In the genomic region with DNA sequence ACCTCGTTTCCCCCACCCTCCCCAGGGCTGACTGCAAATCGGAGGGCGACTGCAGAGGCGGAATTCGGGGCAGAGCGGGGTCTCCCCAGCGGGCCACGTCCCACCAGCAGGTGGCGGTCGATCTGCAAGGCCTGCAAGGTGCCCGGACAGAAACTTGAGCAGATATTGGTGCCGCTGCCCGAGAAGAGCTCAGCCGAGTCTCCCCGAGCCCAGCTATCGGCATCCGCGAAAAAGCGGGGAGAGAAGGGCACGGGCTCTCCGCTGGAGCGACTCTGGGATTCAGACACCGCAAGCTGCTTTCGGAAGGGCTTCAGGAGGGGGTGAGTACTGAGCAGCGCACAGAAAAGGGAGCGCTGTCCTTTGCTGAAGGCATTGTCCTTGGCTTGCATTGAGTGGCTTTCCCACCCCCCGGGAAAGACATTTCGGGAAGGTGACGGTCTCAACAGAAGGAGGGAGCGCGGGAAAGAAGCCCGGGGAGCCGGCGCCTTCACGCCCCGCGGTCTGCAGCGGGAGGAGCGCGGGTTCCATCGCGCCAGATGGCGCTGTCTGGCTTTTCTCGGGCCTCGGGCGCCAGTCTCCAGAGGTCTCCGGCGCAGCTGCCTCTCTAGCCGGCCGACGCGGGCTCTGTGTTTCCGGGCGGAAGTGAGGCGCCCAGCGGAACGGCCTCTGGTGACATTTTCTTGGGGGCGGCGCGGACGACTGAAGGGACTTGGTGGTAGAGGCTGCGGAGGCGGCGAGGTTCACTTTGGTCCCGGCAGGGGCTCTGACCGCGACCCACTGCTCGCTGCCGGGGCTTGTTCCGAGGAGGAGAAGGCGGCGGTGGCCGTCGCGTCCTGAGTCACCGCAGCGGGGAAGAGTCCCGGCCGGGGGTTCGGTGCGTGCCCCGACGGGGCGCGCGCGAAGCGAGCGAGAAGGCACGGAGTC, we compare ENCODE assay signal across 1 cellular context.
TF ChIP-seq lines count a peak whose summit lies in the region.

No MANE protein-coding gene starts in this region.

TF ChIP-seq in K562, 482 proteins besides CTCF, POLR2A, EP300 and RAD21 (continued from another document and continues in another):
- TF ChIP-seq, protein P1, sequence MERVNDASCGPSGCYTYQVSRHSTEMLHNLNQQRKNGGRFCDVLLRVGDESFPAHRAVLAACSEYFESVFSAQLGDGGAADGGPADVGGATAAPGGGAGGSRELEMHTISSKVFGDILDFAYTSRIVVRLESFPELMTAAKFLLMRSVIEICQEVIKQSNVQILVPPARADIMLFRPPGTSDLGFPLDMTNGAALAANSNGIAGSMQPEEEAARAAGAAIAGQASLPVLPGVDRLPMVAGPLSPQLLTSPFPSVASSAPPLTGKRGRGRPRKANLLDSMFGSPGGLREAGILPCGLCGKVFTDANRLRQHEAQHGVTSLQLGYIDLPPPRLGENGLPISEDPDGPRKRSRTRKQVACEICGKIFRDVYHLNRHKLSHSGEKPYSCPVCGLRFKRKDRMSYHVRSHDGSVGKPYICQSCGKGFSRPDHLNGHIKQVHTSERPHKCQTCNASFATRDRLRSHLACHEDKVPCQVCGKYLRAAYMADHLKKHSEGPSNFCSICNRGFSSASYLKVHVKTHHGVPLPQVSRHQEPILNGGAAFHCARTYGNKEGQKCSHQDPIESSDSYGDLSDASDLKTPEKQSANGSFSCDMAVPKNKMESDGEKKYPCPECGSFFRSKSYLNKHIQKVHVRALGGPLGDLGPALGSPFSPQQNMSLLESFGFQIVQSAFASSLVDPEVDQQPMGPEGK (CRISPR knock-in tag; IDR thresholded peaks at IDR 0.05; ENCODE audit: borderline replicate concordance): no peak
- TF ChIP-seq, protein P2, sequence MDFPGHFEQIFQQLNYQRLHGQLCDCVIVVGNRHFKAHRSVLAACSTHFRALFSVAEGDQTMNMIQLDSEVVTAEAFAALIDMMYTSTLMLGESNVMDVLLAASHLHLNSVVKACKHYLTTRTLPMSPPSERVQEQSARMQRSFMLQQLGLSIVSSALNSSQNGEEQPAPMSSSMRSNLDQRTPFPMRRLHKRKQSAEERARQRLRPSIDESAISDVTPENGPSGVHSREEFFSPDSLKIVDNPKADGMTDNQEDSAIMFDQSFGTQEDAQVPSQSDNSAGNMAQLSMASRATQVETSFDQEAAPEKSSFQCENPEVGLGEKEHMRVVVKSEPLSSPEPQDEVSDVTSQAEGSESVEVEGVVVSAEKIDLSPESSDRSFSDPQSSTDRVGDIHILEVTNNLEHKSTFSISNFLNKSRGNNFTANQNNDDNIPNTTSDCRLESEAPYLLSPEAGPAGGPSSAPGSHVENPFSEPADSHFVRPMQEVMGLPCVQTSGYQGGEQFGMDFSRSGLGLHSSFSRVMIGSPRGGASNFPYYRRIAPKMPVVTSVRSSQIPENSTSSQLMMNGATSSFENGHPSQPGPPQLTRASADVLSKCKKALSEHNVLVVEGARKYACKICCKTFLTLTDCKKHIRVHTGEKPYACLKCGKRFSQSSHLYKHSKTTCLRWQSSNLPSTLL (IDR thresholded peaks at IDR 0.05): no peak
- TF ChIP-seq FOSL1 (tag; conservative IDR thresholded peaks at IDR 0.05) (peak; percentile 34), XRCC3 (IDR thresholded peaks at IDR 0.05) (no peak), ZNF785 (CRISPR knock-in tag; IDR thresholded peaks at IDR 0.05) (no peak), TCF7 (IDR thresholded peaks at IDR 0.05; ENCODE audit: borderline replicate concordance) (no peak), FOXA3 (CRISPR knock-in tag; conservative IDR thresholded peaks at IDR 0.05 in 1 of 2, IDR thresholded peaks at IDR 0.05 in 1 of 2) (no peak), IFI16 (CRISPR knock-in tag; IDR thresholded peaks at IDR 0.05) (no peak), SREBF2 (CRISPR knock-in tag; IDR thresholded peaks at IDR 0.05) (no peak; the same call in 1 of the 2 replicates), ZNF764 (CRISPR knock-in tag; IDR thresholded peaks at IDR 0.05; ENCODE audit: low read depth) (no peak), ZKSCAN1 (IDR thresholded peaks at IDR 0.05; ENCODE audit: low read depth, low read length) (no peak), ZFPM2 (CRISPR knock-in tag; IDR thresholded peaks at IDR 0.05) (no peak), SNIP1 (IDR thresholded peaks at IDR 0.05; ENCODE audit: low read depth) (peak; percentile 84), HMG20B (CRISPR knock-in tag; IDR thresholded peaks at IDR 0.05) (no peak), ZNF644 (tag; IDR thresholded peaks at IDR 0.05; ENCODE audit: low read depth) (no peak), DIDO1 (tag; IDR thresholded peaks at IDR 0.05; ENCODE audit: low read depth) (peak; percentile 57; the same call in 1 of the 2 replicates), BDP1 (IDR thresholded peaks at IDR 0.05; ENCODE audit: insufficient read depth, insufficient read length) (no peak), PML (IDR thresholded peaks at IDR 0.05; ENCODE audit: low read length) (no peak), STAT5A (IDR thresholded peaks at IDR 0.05; ENCODE audit: borderline replicate concordance, low read length) (no peak), BRD4 (IDR thresholded peaks at IDR 0.05) (no peak), HDAC3 (IDR thresholded peaks at IDR 0.05; ENCODE audit: borderline replicate concordance, partially characterized antibody) (no peak), CXXC5 (CRISPR knock-in tag; IDR thresholded peaks at IDR 0.05) (peak; percentile 84), ZNF41 (CRISPR knock-in tag; conservative IDR thresholded peaks at IDR 0.05) (no peak), CREBBP (IDR thresholded peaks at IDR 0.05; ENCODE audit: low read depth, low read length) (no peak), ESRRB (CRISPR knock-in tag; IDR thresholded peaks at IDR 0.05; ENCODE audit: borderline replicate concordance) (no peak), XRCC4 (IDR thresholded peaks at IDR 0.05; ENCODE audit: extremely low read depth, insufficient read depth, insufficient read length) (no peak), GABPB1 (CRISPR knock-in tag; IDR thresholded peaks at IDR 0.05) (peak; percentile 86), YY1 (IDR thresholded peaks at IDR 0.05; ENCODE audit: borderline replicate concordance in 1 of 3, control insufficient read depth in 1 of 3, extremely low read depth in 1 of 3, insufficient read depth in 3 of 3, insufficient read length in 1 of 3, insufficient replicate concordance in 2 of 3, low read depth in 1 of 3, low read length in 2 of 3) (peak in 2 of 3 experiments; percentile 81 to 83)
- TF ChIP-seq, protein P3, sequence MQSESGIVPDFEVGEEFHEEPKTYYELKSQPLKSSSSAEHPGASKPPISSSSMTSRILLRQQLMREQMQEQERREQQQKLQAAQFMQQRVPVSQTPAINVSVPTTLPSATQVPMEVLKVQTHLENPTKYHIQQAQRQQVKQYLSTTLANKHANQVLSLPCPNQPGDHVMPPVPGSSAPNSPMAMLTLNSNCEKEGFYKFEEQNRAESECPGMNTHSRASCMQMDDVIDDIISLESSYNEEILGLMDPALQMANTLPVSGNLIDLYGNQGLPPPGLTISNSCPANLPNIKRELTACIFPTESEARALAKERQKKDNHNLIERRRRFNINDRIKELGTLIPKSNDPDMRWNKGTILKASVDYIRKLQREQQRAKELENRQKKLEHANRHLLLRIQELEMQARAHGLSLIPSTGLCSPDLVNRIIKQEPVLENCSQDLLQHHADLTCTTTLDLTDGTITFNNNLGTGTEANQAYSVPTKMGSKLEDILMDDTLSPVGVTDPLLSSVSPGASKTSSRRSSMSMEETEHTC (IDR thresholded peaks at IDR 0.05): no peak
- TF ChIP-seq, protein P4, sequence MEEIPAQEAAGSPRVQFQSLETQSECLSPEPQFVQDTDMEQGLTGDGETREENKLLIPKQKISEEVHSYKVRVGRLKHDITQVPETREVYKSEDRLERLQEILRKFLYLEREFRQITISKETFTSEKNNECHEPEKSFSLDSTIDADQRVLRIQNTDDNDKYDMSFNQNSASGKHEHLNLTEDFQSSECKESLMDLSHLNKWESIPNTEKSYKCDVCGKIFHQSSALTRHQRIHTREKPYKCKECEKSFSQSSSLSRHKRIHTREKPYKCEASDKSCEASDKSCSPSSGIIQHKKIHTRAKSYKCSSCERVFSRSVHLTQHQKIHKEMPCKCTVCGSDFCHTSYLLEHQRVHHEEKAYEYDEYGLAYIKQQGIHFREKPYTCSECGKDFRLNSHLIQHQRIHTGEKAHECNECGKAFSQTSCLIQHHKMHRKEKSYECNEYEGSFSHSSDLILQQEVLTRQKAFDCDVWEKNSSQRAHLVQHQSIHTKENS (CRISPR knock-in tag; IDR thresholded peaks at IDR 0.05): no peak
- TF ChIP-seq, protein P5, sequence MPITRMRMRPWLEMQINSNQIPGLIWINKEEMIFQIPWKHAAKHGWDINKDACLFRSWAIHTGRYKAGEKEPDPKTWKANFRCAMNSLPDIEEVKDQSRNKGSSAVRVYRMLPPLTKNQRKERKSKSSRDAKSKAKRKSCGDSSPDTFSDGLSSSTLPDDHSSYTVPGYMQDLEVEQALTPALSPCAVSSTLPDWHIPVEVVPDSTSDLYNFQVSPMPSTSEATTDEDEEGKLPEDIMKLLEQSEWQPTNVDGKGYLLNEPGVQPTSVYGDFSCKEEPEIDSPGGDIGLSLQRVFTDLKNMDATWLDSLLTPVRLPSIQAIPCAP (CRISPR knock-in tag; IDR thresholded peaks at IDR 0.05; ENCODE audit: borderline replicate concordance): no peak
- TF ChIP-seq, protein P6, sequence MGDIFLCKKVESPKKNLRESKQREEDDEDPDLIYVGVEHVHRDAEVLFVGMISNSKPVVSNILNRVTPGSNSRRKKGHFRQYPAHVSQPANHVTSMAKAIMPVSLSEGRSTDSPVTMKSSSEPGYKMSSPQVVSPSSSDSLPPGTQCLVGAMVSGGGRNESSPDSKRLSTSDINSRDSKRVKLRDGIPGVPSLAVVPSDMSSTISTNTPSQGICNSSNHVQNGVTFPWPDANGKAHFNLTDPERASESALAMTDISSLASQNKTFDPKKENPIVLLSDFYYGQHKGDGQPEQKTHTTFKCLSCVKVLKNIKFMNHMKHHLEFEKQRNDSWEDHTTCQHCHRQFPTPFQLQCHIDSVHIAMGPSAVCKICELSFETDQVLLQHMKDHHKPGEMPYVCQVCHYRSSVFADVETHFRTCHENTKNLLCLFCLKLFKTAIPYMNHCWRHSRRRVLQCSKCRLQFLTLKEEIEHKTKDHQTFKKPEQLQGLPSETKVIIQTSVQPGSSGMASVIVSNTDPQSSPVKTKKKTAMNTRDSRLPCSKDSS (IDR thresholded peaks at IDR 0.05; ENCODE audit: low read depth, partially characterized antibody): no peak
- TF ChIP-seq, protein P7, sequence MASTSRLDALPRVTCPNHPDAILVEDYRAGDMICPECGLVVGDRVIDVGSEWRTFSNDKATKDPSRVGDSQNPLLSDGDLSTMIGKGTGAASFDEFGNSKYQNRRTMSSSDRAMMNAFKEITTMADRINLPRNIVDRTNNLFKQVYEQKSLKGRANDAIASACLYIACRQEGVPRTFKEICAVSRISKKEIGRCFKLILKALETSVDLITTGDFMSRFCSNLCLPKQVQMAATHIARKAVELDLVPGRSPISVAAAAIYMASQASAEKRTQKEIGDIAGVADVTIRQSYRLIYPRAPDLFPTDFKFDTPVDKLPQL (IDR thresholded peaks at IDR 0.05; ENCODE audit: extremely low read depth, insufficient read length): no peak
- TF ChIP-seq, protein P8, sequence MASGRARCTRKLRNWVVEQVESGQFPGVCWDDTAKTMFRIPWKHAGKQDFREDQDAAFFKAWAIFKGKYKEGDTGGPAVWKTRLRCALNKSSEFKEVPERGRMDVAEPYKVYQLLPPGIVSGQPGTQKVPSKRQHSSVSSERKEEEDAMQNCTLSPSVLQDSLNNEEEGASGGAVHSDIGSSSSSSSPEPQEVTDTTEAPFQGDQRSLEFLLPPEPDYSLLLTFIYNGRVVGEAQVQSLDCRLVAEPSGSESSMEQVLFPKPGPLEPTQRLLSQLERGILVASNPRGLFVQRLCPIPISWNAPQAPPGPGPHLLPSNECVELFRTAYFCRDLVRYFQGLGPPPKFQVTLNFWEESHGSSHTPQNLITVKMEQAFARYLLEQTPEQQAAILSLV (tag; IDR thresholded peaks at IDR 0.05): no peak
- TF ChIP-seq, protein P9, sequence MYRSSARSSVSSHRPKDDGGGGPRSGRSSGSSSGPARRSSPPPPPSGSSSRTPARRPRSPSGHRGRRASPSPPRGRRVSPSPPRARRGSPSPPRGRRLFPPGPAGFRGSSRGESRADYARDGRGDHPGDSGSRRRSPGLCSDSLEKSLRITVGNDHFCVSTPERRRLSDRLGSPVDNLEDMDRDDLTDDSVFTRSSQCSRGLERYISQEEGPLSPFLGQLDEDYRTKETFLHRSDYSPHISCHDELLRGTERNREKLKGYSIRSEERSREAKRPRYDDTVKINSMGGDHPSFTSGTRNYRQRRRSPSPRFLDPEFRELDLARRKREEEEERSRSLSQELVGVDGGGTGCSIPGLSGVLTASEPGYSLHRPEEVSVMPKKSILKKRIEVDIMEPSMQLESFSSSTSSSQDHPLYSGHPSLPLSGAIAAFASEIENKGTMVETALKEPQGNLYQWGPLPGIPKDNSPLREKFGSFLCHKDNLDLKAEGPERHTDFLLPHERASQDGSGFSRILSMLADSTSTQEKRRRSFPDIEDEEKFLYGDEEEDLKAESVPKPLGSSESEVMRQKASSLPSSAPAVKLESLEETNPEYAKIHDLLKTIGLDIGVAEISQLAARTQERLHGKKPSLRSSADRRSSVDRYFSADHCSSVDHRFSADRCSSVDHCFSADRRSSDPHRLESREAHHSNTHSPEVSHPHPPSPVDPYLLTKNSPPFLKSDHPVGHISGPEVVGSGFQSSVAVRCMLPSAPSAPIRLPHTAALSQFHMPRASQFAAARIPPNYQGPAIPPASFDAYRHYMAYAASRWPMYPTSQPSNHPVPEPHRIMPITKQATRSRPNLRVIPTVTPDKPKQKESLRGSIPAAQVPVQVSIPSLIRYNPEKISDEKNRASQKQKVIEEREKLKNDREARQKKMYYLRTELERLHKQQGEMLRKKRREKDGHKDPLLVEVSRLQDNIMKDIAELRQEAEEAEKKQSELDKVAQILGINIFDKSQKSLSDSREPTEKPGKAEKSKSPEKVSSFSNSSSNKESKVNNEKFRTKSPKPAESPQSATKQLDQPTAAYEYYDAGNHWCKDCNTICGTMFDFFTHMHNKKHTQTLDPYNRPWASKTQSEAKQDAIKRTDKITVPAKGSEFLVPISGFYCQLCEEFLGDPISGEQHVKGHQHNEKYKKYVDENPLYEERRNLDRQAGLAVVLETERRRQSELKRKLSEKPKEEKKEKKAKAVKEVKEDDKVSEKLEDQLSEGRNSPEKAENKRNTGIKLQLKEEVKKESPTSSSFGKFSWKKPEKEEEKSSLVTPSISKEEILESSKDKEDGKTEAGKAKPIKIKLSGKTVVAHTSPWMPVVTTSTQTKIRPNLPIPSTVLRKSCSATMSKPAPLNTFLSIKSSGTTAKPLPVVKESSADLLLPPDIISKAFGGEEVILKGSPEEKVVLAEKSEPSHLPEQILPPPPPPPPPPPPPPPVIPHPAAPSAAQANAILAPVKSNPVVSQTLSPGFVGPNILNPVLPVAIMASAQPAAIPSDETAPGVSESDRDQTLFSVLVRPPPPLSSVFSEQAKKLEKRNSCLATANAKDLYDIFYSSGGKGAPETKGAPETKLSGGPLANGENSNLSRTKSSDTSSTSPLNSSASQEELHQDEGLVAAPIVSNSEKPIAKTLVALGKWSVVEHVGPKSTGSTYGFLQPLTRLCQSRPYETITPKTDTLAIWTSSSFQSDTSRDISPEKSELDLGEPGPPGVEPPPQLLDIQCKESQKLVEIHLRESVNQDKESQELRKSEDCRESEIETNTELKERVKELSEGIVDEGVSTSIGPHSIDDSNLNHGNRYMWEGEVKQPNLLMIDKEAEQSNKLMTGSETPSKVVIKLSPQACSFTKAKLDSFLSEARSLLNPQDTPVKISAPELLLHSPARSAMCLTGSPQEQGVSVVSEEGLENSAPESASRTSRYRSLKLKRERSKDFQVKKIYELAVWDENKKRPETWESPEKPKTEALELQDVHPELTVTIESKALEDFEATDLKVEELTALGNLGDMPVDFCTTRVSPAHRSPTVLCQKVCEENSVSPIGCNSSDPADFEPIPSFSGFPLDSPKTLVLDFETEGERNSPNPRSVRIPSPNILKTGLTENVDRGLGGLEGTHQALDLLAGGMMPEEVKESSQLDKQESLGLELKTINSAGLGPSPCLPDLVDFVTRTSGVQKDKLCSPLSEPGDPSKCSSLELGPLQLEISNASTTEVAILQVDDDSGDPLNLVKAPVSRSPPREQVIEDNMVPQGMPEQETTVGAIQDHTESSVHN (IDR thresholded peaks at IDR 0.05; ENCODE audit: borderline replicate concordance in 1 of 2, low read depth in 1 of 2): no peak
